31 cellular contexts compared by ENCODE assay signal in genomic region chr20:16877053-16877554, GRCh38.
A peak's percentile ranks its signal among the peaks of the same experiment; 100 is the strongest.
DNase-seq lines count a peak whose midpoint lies in the region; ATAC-seq, FAIRE-seq and TF ChIP-seq lines count a peak whose summit lies in the region.
"Had no signal": no experiment of that assay in that cellular context is flagged by ENCODE, and none has a peak within 500 bp of the region (broad histone marks: within the 10 kb centered on the region; RNA-seq: fewer than 3 reads in every experiment).

No MANE protein-coding gene starts in this region.

- TF ChIP-seq POLR2A in HepG2 (IDR thresholded peaks at IDR 0.05; ENCODE audit: insufficient read depth in 1 of 2, low read depth in 2 of 2, low read length in 2 of 2) (no peak), right lobe of liver (IDR thresholded peaks at IDR 0.05) (no peak)

- H3K79me2 ChIP-seq in HepG2 (ENCODE audit: insufficient read depth, low read length) (no peaks in the 10 kb centered on the region), neural cell (replicated peaks; ENCODE audit: insufficient read depth, low read length) (no peaks in the 10 kb centered on the region)

- DNase-seq in HepG2 (ENCODE audit: low spot score), result no peak
- DNase-seq in right lobe of liver, result no peak
- DNase-seq in NCI-H82 (lab: John Stamatoyannopoulos, UW), result no peak
- DNase-seq: 8988T; ACHN; AML-193; BE2C; C1 segment of cervical spinal cord; Caco-2; Calu3; CD4-positive, alpha-beta memory T cell; CD4-positive, alpha-beta T cell; CD4-positive, CD25-positive, alpha-beta regulatory T cell; CD8-positive, alpha-beta memory T cell; CD8-positive, alpha-beta T cell; COR-L47; DMS 273 treated with DMSO at 0.1 percent for 48 hours; DMS153; DMS53; DMS79; DMS79 treated with DMSO at 0.1 percent for 48 hours; DND-41; EL had no signal

- H3K27me3 ChIP-seq in HepG2 (ENCODE audit: control insufficient read depth in 1 of 2, insufficient read depth in 2 of 2, low read length in 2 of 2) (no peaks in the 10 kb centered on the region), right lobe of liver (no peaks in the 10 kb centered on the region), neural cell (ENCODE audit: insufficient read depth, low read depth, low read length) (no peaks in the 10 kb centered on the region)
- H3K27me3 ChIP-seq: BE2C; BLaER1; BLaER1 treated with 17β-estradiol and CSF1 and Interleukin-3, amounts not matched to agents 10 nM and 100 nM had no signal

- H3F3A ChIP-seq in neural cell (ENCODE audit: insufficient read depth, low read length, poor library complexity, severe bottlenecking), result no peaks in the 10 kb centered on the region

- H3K9ac ChIP-seq in HepG2 (ENCODE audit: insufficient read depth, low read depth, low read length) (no peak overlapping the region), neural cell (ENCODE audit: low read length) (no peak overlapping the region)
- H3K9ac ChIP-seq: BLaER1; BLaER1 treated with 17β-estradiol and CSF1 and Interleukin-3, amounts not matched to agents 10 nM and 100 nM had no signal

- no peaks in the 10 kb centered on the region for H3K9me3 ChIP-seq in HepG2 (ENCODE audit: low read length)
- no peaks in the 10 kb centered on the region for H3K9me3 ChIP-seq in right lobe of liver
- H3K9me3 ChIP-seq in neural cell (ENCODE audit: low read length), result no peaks in the 10 kb centered on the region
- H3K9me3 ChIP-seq: A549, BE2C, BLaER1, Caco-2 had no signal

- TF ChIP-seq EP300 in HepG2 (IDR thresholded peaks at IDR 0.05; ENCODE audit: low read depth in 2 of 2, low read length in 2 of 2) (no peak), HepG2 (CRISPR knock-in tag; IDR thresholded peaks at IDR 0.05; ENCODE audit: borderline replicate concordance) (no peak), neural cell (conservative IDR thresholded peaks at IDR 0.05; ENCODE audit: poor library complexity, severe bottlenecking) (peak; percentile 87)

- H3K9me2 ChIP-seq in neural cell (ENCODE audit: insufficient read depth, low read length), result no peaks in the 10 kb centered on the region

- no peak overlapping the region for H2AFZ ChIP-seq in HepG2 (ENCODE audit: low read length)
- no peak overlapping the region for H2AFZ ChIP-seq in neural cell (ENCODE audit: low read depth, low read length)

- intact Hi-C loops in HepG2 (cut with micrococcal nuclease; ENCODE audit: unreplicated experiment) (no loop called here), right lobe of liver (cut with DNase I) (no loop called here)

- no peaks in the 10 kb centered on the region for H3K36me3 ChIP-seq in HepG2 (replicated peaks in 1 of 2; ENCODE audit: control insufficient read depth in 1 of 2, insufficient read depth in 2 of 2, low read length in 2 of 2)
- H3K36me3 ChIP-seq in right lobe of liver, result no peaks in the 10 kb centered on the region
- no peaks in the 10 kb centered on the region for H3K36me3 ChIP-seq in neural cell (ENCODE audit: insufficient read depth, low read length)
- H3K36me3 ChIP-seq: BE2C; BLaER1; BLaER1 treated with 17β-estradiol and CSF1 and Interleukin-3, amounts not matched to agents 10 nM and 100 nM had no signal

- no peak overlapping the region for H3K4me3 ChIP-seq in HepG2 (replicated peaks in 1 of 3; ENCODE audit: insufficient read depth in 1 of 3, low read depth in 2 of 3, low read length in 3 of 3)
- no peak overlapping the region for H3K4me3 ChIP-seq in right lobe of liver
- no peak overlapping the region for H3K4me3 ChIP-seq in neural cell (ENCODE audit: low read length)
- H3K4me3 ChIP-seq: A549; BLaER1; BLaER1 treated with 17β-estradiol and CSF1 and Interleukin-3, amounts not matched to agents 10 nM and 100 nM had no signal

- TF ChIP-seq CTCF in HepG2 (CRISPR knock-in tag; IDR thresholded peaks at IDR 0.05), result no peak
- no peak for TF ChIP-seq CTCF in right lobe of liver (IDR thresholded peaks at IDR 0.05)
- TF ChIP-seq CTCF in neural cell (IDR thresholded peaks at IDR 0.05; ENCODE audit: poor library complexity, severe bottlenecking), result no peak

- CTCF ChIA-PET in HepG2 (lab: Yijun Ruan, JAX; ENCODE audit: low intra/inter-chr PET ratio, low total read pairs), result no interaction called here

- H3K27ac ChIP-seq in HepG2 (ENCODE audit: extremely low read length, insufficient read depth, low read length), result no peak overlapping the region
- no peak overlapping the region for H3K27ac ChIP-seq in right lobe of liver
- no peak overlapping the region for H3K27ac ChIP-seq in neural cell (ENCODE audit: low read length)
- H3K27ac ChIP-seq: 22Rv1; A549; BLaER1; BLaER1 treated with 17β-estradiol and CSF1 and Interleukin-3, amounts not matched to agents 10 nM and 100 nM; C4-2B had no signal

- H3K4me1 ChIP-seq in HepG2 (ENCODE audit: insufficient read depth, low read length) (no peaks in the 10 kb centered on the region), right lobe of liver (no peaks in the 10 kb centered on the region)
- H3K4me1 ChIP-seq: A549; BE2C; BLaER1; BLaER1 treated with 17β-estradiol and CSF1 and Interleukin-3, amounts not matched to agents 10 nM and 100 nM; Caco-2 had no signal

- no peaks in the 10 kb centered on the region for H4K20me1 ChIP-seq in HepG2 (ENCODE audit: insufficient read depth, low read length)
- H4K20me1 ChIP-seq in neural cell (ENCODE audit: insufficient read depth), result no peaks in the 10 kb centered on the region
- H4K20me1 ChIP-seq: BLaER1; BLaER1 treated with 17β-estradiol and CSF1 and Interleukin-3, amounts not matched to agents 10 nM and 100 nM had no signal

- no peak for TF ChIP-seq RAD21 in HepG2 (CRISPR knock-in tag; IDR thresholded peaks at IDR 0.05)
- peak; percentile 20 for TF ChIP-seq RAD21 in neural cell (conservative IDR thresholded peaks at IDR 0.05)

- POLR2A ChIA-PET in HepG2 (lab: Yijun Ruan, JAX), result no interaction called here

- H3K4me2 ChIP-seq in HepG2 (ENCODE audit: low read depth, low read length) (no peak overlapping the region), neural cell (ENCODE audit: low read length) (no peak overlapping the region)
- H3K4me2 ChIP-seq: A549; BLaER1; BLaER1 treated with 17β-estradiol and CSF1 and Interleukin-3, amounts not matched to agents 10 nM and 100 nM had no signal

- FAIRE-seq in HepG2 (lab: Jason Lieb, UNC), result no peak
- FAIRE-seq: A204.1, A549, D721Med had no signal

- ATAC-seq in HepG2 (no peak), right lobe of liver (no peak)
- ATAC-seq: A549; CD8-positive, alpha-beta T cell had no signal

- WGBS in HepG2 (ENCODE audit: low lambda C conversion rate), result 0% methylated on average over 2 of the region's 2 CpGs
- WGBS in right lobe of liver (ENCODE audit: insufficient coverage, low coverage, low lambda C conversion rate, missing lambda C conversion rate), result 26% methylated on average over 2 of the region's 2 CpGs

- in situ Hi-C loops in HepG2 (cut with HindIII; ENCODE audit: extremely low pct_ligation_motif_present, low pct_unique_long_range_greater_than_20kb), result no loop called here

- BruUV-seq in HepG2 (replicated peaks; lab: Mats Ljungman, UMichigan), result no TSS peak

TF ChIP-seq in HepG2, 621 proteins besides CTCF, POLR2A, EP300 and RAD21 (continues in another document):
- 0 out of 4 replicates have a peak, but pooled peaks of 1 of the 2 experiments have one; percentile 17 for TF ChIP-seq MAFK (conservative IDR thresholded peaks at IDR 0.05 in 1 of 2, IDR thresholded peaks at IDR 0.05 in 1 of 2; ENCODE audit: low read length in 2 of 2)
- TF ChIP-seq TIGD3 (CRISPR knock-in tag; IDR thresholded peaks at IDR 0.05; ENCODE audit: borderline replicate concordance), result no peak

TF ChIP-seq in neural cell, 6 proteins besides CTCF, POLR2A, EP300 and RAD21:
- peak; percentile 86 for TF ChIP-seq MXI1 (conservative IDR thresholded peaks at IDR 0.05; ENCODE audit: poor library complexity, severe bottlenecking)
- TF ChIP-seq POLR2AphosphoS5 (IDR thresholded peaks at IDR 0.05), result peak; percentile 76
- TF ChIP-seq EZH2 (IDR thresholded peaks at IDR 0.05; ENCODE audit: borderline replicate concordance, insufficient read depth, low read length, poor library complexity, severe bottlenecking), result no peak
